ENCODE assay signal across 8 cellular contexts in the genomic region with DNA sequence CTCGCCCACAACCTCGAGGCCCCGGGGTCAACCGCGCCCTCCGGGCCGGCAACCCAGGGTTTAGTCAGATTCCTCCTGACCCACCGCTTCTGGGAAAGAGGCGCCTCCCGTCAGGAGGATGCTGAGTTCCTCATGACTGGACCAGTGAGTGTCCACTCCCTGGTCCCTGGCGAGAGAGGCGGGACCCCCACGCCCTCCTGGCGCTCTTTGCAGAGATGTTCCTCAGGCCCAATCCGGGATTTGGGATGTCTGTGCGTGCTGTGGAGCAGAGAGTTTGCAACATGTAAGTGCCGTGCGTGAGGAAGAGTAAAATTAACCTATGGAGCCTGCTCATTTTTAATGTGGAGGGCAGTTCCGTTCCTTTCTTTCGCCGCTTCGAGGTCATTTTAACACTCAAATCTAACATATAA. TPM values are rescaled to one million over a fixed set of nuclear protein-coding genes. Genes with fewer than 3 reads are reported as not detected.
A peak's percentile ranks its signal among the peaks of the same experiment; 100 is the strongest.
DNase-seq lines count a peak whose midpoint lies in the region; ATAC-seq and TF ChIP-seq lines count a peak whose summit lies in the region.

No MANE protein-coding gene starts in this region.

- intact Hi-C loops in ascending aorta (cut with DNase I): loop anchor here (2.0 to 5.0 kb wide), 2 partner anchors 87 to 529 kb away; partner anchors contain the start of gene N4BP2
- intact Hi-C loops in spleen (cut with DNase I; ENCODE audit: low total_unique reads): loop anchor here (5.0 kb wide), 1 partner anchor 104 kb away; no protein-coding TSS in a partner anchor

- TF ChIP-seq CTCF in ascending aorta (IDR thresholded peaks at IDR 0.05) (peak in 1 of 3 experiments; percentile 14), spleen (IDR thresholded peaks at IDR 0.05 in 8 of 11, conservative IDR thresholded peaks at IDR 0.05 in 3 of 11) (no peak)

- H3K36me3 ChIP-seq in BLaER1 treated with 17β-estradiol and CSF1 and Interleukin-3, amounts not matched to agents 10 nM and 100 nM: peaks cover 13 to 30% (median 27%) of the 10 kb centered on the region in 11 experiments; a peak in 19 of 22 replicates
- H3K36me3 ChIP-seq in ascending aorta: peaks cover 5 to 7% of the 10 kb centered on the region in 2 donors
- peaks cover 12% of the 10 kb centered on the region for H3K36me3 ChIP-seq in iPS-15b (ENCODE audit: control insufficient read depth, insufficient read depth, low read length)
- peaks cover 0 to 16% (median 2%) of the 10 kb centered on the region in 6 donors for H3K36me3 ChIP-seq in spleen

- peak overlapping the region; percentile 82 to 97 (median 89) for H3K4me3 ChIP-seq in BLaER1 treated with 17β-estradiol and CSF1 and Interleukin-3, amounts not matched to agents 10 nM and 100 nM
- peak overlapping the region; percentile 70 for H3K4me3 ChIP-seq in Jurkat, Clone E6-1 (ENCODE audit: low read length)
- H3K4me3 ChIP-seq in ascending aorta (peak overlapping the region; percentile 56 to 100), iPS-15b (ENCODE audit: low read depth, low read length) (peak overlapping the region; percentile 96), spleen (peak overlapping the region; percentile 85 to 98 (median 92))

- peaks cover 30 to 32% (median 31%) of the 10 kb centered on the region in 11 experiments for H3K9me3 ChIP-seq in BLaER1 treated with 17β-estradiol and CSF1 and Interleukin-3, amounts not matched to agents 10 nM and 100 nM (replicated peaks in 1 of 11)
- H3K9me3 ChIP-seq in ascending aorta (no peaks in the 10 kb centered on the region), iPS-15b (ENCODE audit: control insufficient read depth, insufficient read depth, low read length) (peaks cover 7% of the 10 kb centered on the region), spleen (peaks cover 0 to 25% (median 17%) of the 10 kb centered on the region in 8 donors)

- no peaks in the 10 kb centered on the region for H3K27me3 ChIP-seq in BLaER1 treated with 17β-estradiol and CSF1 and Interleukin-3, amounts not matched to agents 10 nM and 100 nM
- no peaks in the 10 kb centered on the region for H3K27me3 ChIP-seq in ascending aorta
- no peaks in the 10 kb centered on the region for H3K27me3 ChIP-seq in iPS-15b (ENCODE audit: control insufficient read depth, insufficient read depth, low read length)
- H3K27me3 ChIP-seq in spleen (replicated peaks in 1 of 7): no peaks in the 10 kb centered on the region

- peak overlapping the region; percentile 60 to 89 (median 81) for H3K27ac ChIP-seq in BLaER1 treated with 17β-estradiol and CSF1 and Interleukin-3, amounts not matched to agents 10 nM and 100 nM
- H3K27ac ChIP-seq in ascending aorta: peak overlapping the region; percentile 96 to 98
- H3K27ac ChIP-seq in spleen: peak overlapping the region; percentile 86 to 93 (median 91)

- peaks cover 11 to 21% (median 20%) of the 10 kb centered on the region in 10 experiments for H3K4me1 ChIP-seq in BLaER1 treated with 17β-estradiol and CSF1 and Interleukin-3, amounts not matched to agents 10 nM and 100 nM
- H3K4me1 ChIP-seq in ascending aorta (peaks cover 0 to 12% of the 10 kb centered on the region in 2 donors), iPS-15b (ENCODE audit: control insufficient read depth, insufficient read depth, low read length) (no peaks in the 10 kb centered on the region), spleen (peaks cover 0 to 34% (median 26%) of the 10 kb centered on the region in 6 donors)

- WGBS in spleen, 5 donors: 3 to 8% (median 4%) methylated on average over 17 to 22 of the region's 22 CpGs

- peak overlapping the region; percentile 81 to 99 (median 92) for H3K4me2 ChIP-seq in BLaER1 treated with 17β-estradiol and CSF1 and Interleukin-3, amounts not matched to agents 10 nM and 100 nM

- H4K20me1 ChIP-seq in BLaER1 treated with 17β-estradiol and CSF1 and Interleukin-3, amounts not matched to agents 10 nM and 100 nM: peaks cover 0 to 10% (median 0%) of the 10 kb centered on the region in 11 experiments; a peak in 4 of 22 replicates

- no peak for TF ChIP-seq POLR2A in spleen (IDR thresholded peaks at IDR 0.05)

- peak overlapping the region; percentile 82 to 91 (median 86) for H3K9ac ChIP-seq in BLaER1 treated with 17β-estradiol and CSF1 and Interleukin-3, amounts not matched to agents 10 nM and 100 nM
- H3K9ac ChIP-seq in iPS-15b (ENCODE audit: low read depth, low read length): peak overlapping the region; percentile 94

- ATAC-seq in HG03378 (IDR thresholded peaks at IDR 0.05; ENCODE audit: unreplicated experiment): no peak

- DNase-seq in Jurkat, Clone E6-1 (ENCODE audit: low read depth, low spot score): no peak
- DNase-seq in ascending aorta (ENCODE audit: low spot score in 2 of 2) (peak; percentile 48 to 92), spleen (no peak), NCI-H2107 (lab: John Stamatoyannopoulos, UW) (no peak), superior temporal gyrus (ENCODE audit: extremely low spot score) (no peak)

RNA-seq across cellular contexts. Expression of gene UGDH, which starts 0.8 kb away (rescaled TPM):
- polyA plus RNA-seq in Jurkat, Clone E6-1 (2012; ENCODE audit: insufficient read depth, insufficient read length): 15.8 TPM
- 81.1 TPM for total RNA-seq in ascending aorta
- 10 to 100 TPM; 15.3 to 30.8 (median 19.2) TPM for total RNA-seq in spleen
- 1 to 10 TPM; 4.1 to 7.1 (median 4.8) TPM for polyA plus RNA-seq in spleen

Comparison
In these comparisons a context has a peak if more than half of its experiments do, and no peak if none do; other contexts are left out.
1. DNase-seq: peak in ascending aorta (2 of 2); none in Jurkat, Clone E6-1 (single experiment), spleen (single experiment), NCI-H2107 (single experiment) and superior temporal gyrus (single experiment).
2. Peak in every context shown above with its lines, with median percentiles within 50 percentile points of each other: H3K27ac ChIP-seq and H3K4me3 ChIP-seq.